13 cellular contexts compared by ENCODE assay signal in the genomic region with DNA sequence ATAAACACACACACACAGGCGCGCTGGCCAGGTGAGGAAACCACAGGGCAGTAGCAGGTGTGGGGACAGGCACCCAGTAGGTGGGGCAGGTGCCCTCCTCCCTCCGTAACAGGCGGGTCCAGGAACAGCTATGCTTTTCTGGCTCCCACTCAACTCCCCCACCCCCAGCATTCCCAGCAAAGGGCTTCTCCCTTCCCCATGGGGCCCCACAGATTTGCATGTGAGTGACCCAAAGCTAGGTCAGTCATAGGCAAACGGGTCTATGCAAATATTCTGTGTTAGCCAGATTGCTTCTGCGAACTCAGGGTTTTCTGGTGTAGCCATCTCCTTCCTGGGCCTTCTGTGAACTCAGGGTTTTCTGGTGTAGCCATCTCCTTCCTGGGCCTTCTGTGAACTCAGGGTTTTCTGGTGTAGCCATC.
DNase-seq lines count a peak whose midpoint lies in the region; ATAC-seq and TF ChIP-seq lines count a peak whose summit lies in the region.
"Had no signal": no experiment of that assay in that cellular context is flagged by ENCODE, and none has a peak within 500 bp of the region (broad histone marks: within the 10 kb centered on the region; RNA-seq: fewer than 3 reads in every experiment).

No MANE protein-coding gene starts in this region.

- no peaks in the 10 kb centered on the region for H3K36me3 ChIP-seq in heart right ventricle
- H3K36me3 ChIP-seq in HUES48 (ENCODE audit: control insufficient read depth, insufficient read depth, low read length), result no peaks in the 10 kb centered on the region
- no peaks in the 10 kb centered on the region for H3K36me3 ChIP-seq in upper lobe of right lung
- H3K36me3 ChIP-seq in vagina, result no peaks in the 10 kb centered on the region

- H3K27ac ChIP-seq in heart right ventricle, result no peak overlapping the region
- peak overlapping the region; percentile 58 for H3K27ac ChIP-seq in HUES48 (ENCODE audit: low read depth, low read length)
- H3K27ac ChIP-seq in upper lobe of right lung, result no peak overlapping the region
- no peak overlapping the region for H3K27ac ChIP-seq in vagina

- no peak for TF ChIP-seq POLR2A in vagina (IDR thresholded peaks at IDR 0.05)

- POLR2A ChIA-PET in activated B cell treated with CpG ODN at 0.5 μM for 24 hours (lab: Charles Lee), result no interaction called here

- DNase-seq in Right ventricle myocardium inferior (ENCODE audit: missing footprints), result peak; percentile 57
- no peak for DNase-seq in heart right ventricle
- DNase-seq in activated B cell treated with CpG ODN at 0.5 μM for 24 hours, result no peak
- DNase-seq in upper lobe of right lung, result no peak
- no peak for DNase-seq in HPDE6-E6E7 (ENCODE audit: extremely low spot score)
- DNase-seq in vagina (ENCODE audit: extremely low spot score in 2 of 2), result no peak
- DNase-seq in NCI-H1092 (lab: John Stamatoyannopoulos, UW), result no peak
- DNase-seq: activated naive CD8-positive, alpha-beta T cell treated with anti-CD3 and anti-CD28 coated beads, Interleukin-2, amount 50 U/mL, for 24 hours; cortex of kidney; kidney glomerular epithelial cell; NCI-H524 treated with DMSO at 0.1 percent for 48 hours had no signal

- no peaks in the 10 kb centered on the region for H3K9me3 Mint-ChIP-seq in activated B cell treated with CpG ODN at 0.5 μM for 24 hours
- H3K9me3 Mint-ChIP-seq: activated naive CD8-positive, alpha-beta T cell treated with anti-CD3 and anti-CD28 coated beads, Interleukin-2, amount 50 U/mL, for 24 hours had no signal

- peaks cover 0 to under 1% (median 0%) of the 10 kb centered on the region in 9 donors for H3K4me1 ChIP-seq in heart right ventricle
- H3K4me1 ChIP-seq in HUES48 (ENCODE audit: control insufficient read depth, insufficient read depth, low read length), result peaks cover 27% of the 10 kb centered on the region
- no peaks in the 10 kb centered on the region for H3K4me1 ChIP-seq in upper lobe of right lung
- peaks cover 15% of the 10 kb centered on the region for H3K4me1 ChIP-seq in vagina

- H3K36me3 Mint-ChIP-seq in activated B cell treated with CpG ODN at 0.5 μM for 24 hours (ENCODE audit: low read depth), result no peaks in the 10 kb centered on the region

- TF ChIP-seq CTCF in heart right ventricle (IDR thresholded peaks at IDR 0.05) (no peak), activated B cell treated with CpG ODN at 0.5 μM for 24 hours (IDR thresholded peaks at IDR 0.05) (no peak), upper lobe of right lung (IDR thresholded peaks at IDR 0.05) (no peak), vagina (IDR thresholded peaks at IDR 0.05) (no peak)

- H3K9me3 ChIP-seq in heart right ventricle (peaks cover 0 to 16% (median 1%) of the 10 kb centered on the region in 11 donors), HUES48 (ENCODE audit: control insufficient read depth, insufficient read depth, low read length) (no peaks in the 10 kb centered on the region), upper lobe of right lung (no peaks in the 10 kb centered on the region), vagina (no peaks in the 10 kb centered on the region)

- ATAC-seq in Right ventricle myocardium inferior (no peak), heart right ventricle (no peak), activated B cell treated with CpG ODN at 0.5 μM for 24 hours (ENCODE audit: low read depth) (peak; percentile 29), upper lobe of right lung (peak; percentile 30)
- ATAC-seq: activated naive CD8-positive, alpha-beta T cell treated with anti-CD3 and anti-CD28 coated beads, Interleukin-2, amount 50 U/mL, for 24 hours had no signal

- CTCF ChIA-PET in activated B cell treated with CpG ODN at 0.5 μM for 24 hours (lab: Charles Lee), result no interaction called here

- H3K4me3 Mint-ChIP-seq in activated B cell treated with CpG ODN at 0.5 μM for 24 hours, result no peak overlapping the region
- H3K4me3 Mint-ChIP-seq: activated naive CD8-positive, alpha-beta T cell treated with anti-CD3 and anti-CD28 coated beads, Interleukin-2, amount 50 U/mL, for 24 hours; nephron had no signal

- no peak overlapping the region for H3K27ac Mint-ChIP-seq in activated B cell treated with CpG ODN at 0.5 μM for 24 hours
- H3K27ac Mint-ChIP-seq: activated naive CD8-positive, alpha-beta T cell treated with anti-CD3 and anti-CD28 coated beads, Interleukin-2, amount 50 U/mL, for 24 hours had no signal

- H3K27me3 Mint-ChIP-seq in activated B cell treated with CpG ODN at 0.5 μM for 24 hours, result peaks cover 4% of the 10 kb centered on the region

- peaks cover 44% of the 10 kb centered on the region for H3K4me1 Mint-ChIP-seq in activated B cell treated with CpG ODN at 0.5 μM for 24 hours

- intact Hi-C loops in Right ventricle myocardium inferior (cut with DNase I), result loop anchor here (5.0 kb wide), 1 partner anchor 35 kb away; no protein-coding TSS in a partner anchor
- intact Hi-C loops in heart right ventricle (cut with DNase I), result loop anchor here in 1 of 10 donors (10.0 kb wide), 1 partner anchor 332 kb away; no protein-coding TSS in a partner anchor
- intact Hi-C loops in activated B cell treated with CpG ODN at 0.5 μM for 24 hours (cut with micrococcal nuclease), result loop anchor here (5.0 kb wide), 1 partner anchor 335 kb away; no protein-coding TSS in a partner anchor
- intact Hi-C loops in upper lobe of right lung (cut with DNase I), result no loop called here
- intact Hi-C loops in vagina (cut with DNase I), result no loop called here

- H3K27me3 ChIP-seq in heart right ventricle, result peaks cover 0 to 9% (median 5%) of the 10 kb centered on the region in 7 donors
- H3K27me3 ChIP-seq in HUES48 (ENCODE audit: control insufficient read depth, insufficient read depth, low read length), result no peaks in the 10 kb centered on the region
- no peaks in the 10 kb centered on the region for H3K27me3 ChIP-seq in upper lobe of right lung
- H3K27me3 ChIP-seq in vagina, result no peaks in the 10 kb centered on the region

- H3K4me3 ChIP-seq in heart right ventricle (no peak overlapping the region), HUES48 (ENCODE audit: low read depth, low read length) (no peak overlapping the region), upper lobe of right lung (no peak overlapping the region), vagina (no peak overlapping the region)

- 92 to 93% methylated on average over 6 of the region's 6 CpGs for WGBS in heart right ventricle, 2 donors

- H3K9ac ChIP-seq in HUES48 (ENCODE audit: low read depth, low read length), result no peak overlapping the region

Comparison
In these comparisons a context has a peak if more than half of its experiments do, and no peak if none do; other contexts are left out.
1. ATAC-seq: peak in activated B cell treated with CpG ODN at 0.5 μM for 24 hours (single experiment) and upper lobe of right lung (single experiment); none in Right ventricle myocardium inferior (single experiment) and heart right ventricle (0 of 8).
2. intact Hi-C loops: an anchor here in Right ventricle myocardium inferior (5.0 kb wide) and activated B cell treated with CpG ODN at 0.5 μM for 24 hours (5.0 kb wide); none called in upper lobe of right lung and vagina.